ENCODE assay signal across 8 cellular contexts in the genomic region with DNA sequence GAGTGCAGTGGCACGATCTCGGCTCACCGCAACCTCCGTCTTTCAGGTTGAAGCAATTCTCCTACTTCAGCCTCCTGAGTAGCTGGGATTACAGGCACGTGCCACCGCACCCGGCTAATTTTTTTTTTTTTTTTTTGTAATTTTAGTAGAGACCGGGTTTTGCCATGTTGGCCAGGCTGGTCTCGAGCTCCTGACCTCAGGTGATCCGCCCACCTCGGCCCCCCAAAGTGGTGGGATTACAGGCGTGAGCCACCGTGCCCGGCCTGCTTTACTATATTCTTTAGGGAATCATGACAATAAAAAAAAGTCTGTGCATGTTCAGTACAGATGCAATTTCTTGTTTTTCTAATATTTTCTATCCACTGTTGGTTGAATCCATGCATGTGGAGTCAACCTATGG. TPM values are rescaled to one million over a fixed set of nuclear protein-coding genes. Genes with fewer than 3 reads are reported as not detected.
A peak's percentile ranks its signal among the peaks of the same experiment; 100 is the strongest.
DNase-seq lines count a peak whose midpoint lies in the region; ATAC-seq, FAIRE-seq and TF ChIP-seq lines count a peak whose summit lies in the region.
"Not testable (repeated sequence)": the region's sequence is repeated elsewhere in the genome, so short reads cannot be mapped to it uniquely, and the experiment has no call there.
"Had no signal": no experiment of that assay in that cellular context is flagged by ENCODE, and none has a peak within 500 bp of the region (broad histone marks: within the 10 kb centered on the region; RNA-seq: fewer than 3 reads in every experiment).

No MANE protein-coding gene starts in this region.

- not testable (repeated sequence) for H3K4me1 ChIP-seq in GM23338 (ENCODE audit: insufficient read depth); astrocyte (ENCODE audit: insufficient read depth, low read length); right cardiac atrium (ENCODE audit: control insufficient read depth, insufficient read depth, low read length)

- not testable (repeated sequence) for H3K9me3 Mint-ChIP-seq in GM23338; astrocyte (ENCODE audit: unreplicated experiment); neural crest cell

- not testable (repeated sequence) for H3K9me2 ChIP-seq in GM23338 (ENCODE audit: insufficient read depth)

- not testable (repeated sequence) for TF ChIP-seq CTCF in GM23338 (conservative IDR thresholded peaks at IDR 0.05; ENCODE audit: low read depth in 2 of 2); astrocyte (IDR thresholded peaks at IDR 0.05; ENCODE audit: insufficient read depth, low read depth, low read length); neural crest cell (conservative IDR thresholded peaks at IDR 0.05)

- H3K9ac ChIP-seq in astrocyte (ENCODE audit: low read length) = not testable (repeated sequence)

- H4K20me1 ChIP-seq in GM23338 (replicated peaks; ENCODE audit: insufficient read depth) (peaks cover 24% of the 10 kb centered on the region), astrocyte (ENCODE audit: insufficient read depth, low read length) (peaks cover 52% of the 10 kb centered on the region)

- not testable (repeated sequence) for H3K27me3 Mint-ChIP-seq in GM23338 (ENCODE audit: insufficient read depth, low read depth, poor library complexity); T-helper 17 cell; astrocyte (ENCODE audit: low read depth, unreplicated experiment); neural crest cell (ENCODE audit: low read depth)

- not testable (repeated sequence) for H3K27ac ChIP-seq in GM23338 (ENCODE audit: low read depth); astrocyte (ENCODE audit: low read depth, low read length); right cardiac atrium (ENCODE audit: low read length)

- not testable (repeated sequence) for H2AFZ ChIP-seq in GM23338; astrocyte (ENCODE audit: low read depth, low read length)

- not testable (repeated sequence) for DNase-seq in GM23338 (ENCODE audit: low spot score); T-helper 17 cell; astrocyte (ENCODE audit: low read depth); neural crest cell (ENCODE audit: low read depth, low spot score)
- peak in 2 of 3 donors; percentile 35 to 37 for DNase-seq in right cardiac atrium

- not testable (repeated sequence) for FAIRE-seq in astrocyte (lab: Jason Lieb, UNC)

- not testable (repeated sequence) for H3K27me3 ChIP-seq in GM23338 (ENCODE audit: insufficient read depth); astrocyte (ENCODE audit: insufficient read depth, low read length); right cardiac atrium (ENCODE audit: control insufficient read depth, insufficient read depth)

- not testable (repeated sequence) for H3K36me3 ChIP-seq in GM23338 (ENCODE audit: insufficient read depth); astrocyte (ENCODE audit: insufficient read depth, low read length)

- not testable (repeated sequence) for H3K36me3 Mint-ChIP-seq in GM23338 (ENCODE audit: low read depth); T-helper 17 cell (ENCODE audit: low read depth); astrocyte (ENCODE audit: low read depth, unreplicated experiment); neural crest cell (ENCODE audit: low read depth)

- H3K4me3 ChIP-seq in GM23338; astrocyte (ENCODE audit: insufficient read depth, low read depth, low read length); right cardiac atrium (ENCODE audit: low read length): not testable (repeated sequence)

- H3K4me1 Mint-ChIP-seq in GM23338 = not testable (repeated sequence)
- H3K4me1 Mint-ChIP-seq in T-helper 17 cell = peaks cover 24% of the 10 kb centered on the region
- H3K4me1 Mint-ChIP-seq in astrocyte (ENCODE audit: low read depth, unreplicated experiment) = peaks cover 11% of the 10 kb centered on the region
- H3K4me1 Mint-ChIP-seq in neural crest cell = peaks cover 17% of the 10 kb centered on the region

- not testable (repeated sequence) for H3K9me3 ChIP-seq in T-helper 17 cell (ENCODE audit: control insufficient read depth, low read length, poor library complexity, severe bottlenecking); astrocyte (ENCODE audit: insufficient read depth, low read depth, low read length); right cardiac atrium (ENCODE audit: control insufficient read depth, low read length)

- ATAC-seq in GM23338, T-helper 17 cell, right cardiac atrium: not testable (repeated sequence)

- H3K4me3 Mint-ChIP-seq in GM23338; T-helper 17 cell; astrocyte (ENCODE audit: unreplicated experiment); neural crest cell: not testable (repeated sequence)

- H3K27ac Mint-ChIP-seq in GM23338 (peak overlapping the region; percentile 75), T-helper 17 cell (peak overlapping the region; percentile 60), astrocyte (ENCODE audit: unreplicated experiment) (peak overlapping the region; percentile 12), neural crest cell (ENCODE audit: unreplicated experiment) (peak overlapping the region; percentile 72)

- intact Hi-C loops in right cardiac atrium (cut with DNase I) = not testable (repeated sequence)

- 89% methylated on average over 14 of the region's 14 CpGs for WGBS in right cardiac atrium

- H3K79me2 ChIP-seq in GM23338 (replicated peaks; ENCODE audit: insufficient read depth) (peaks cover 62% of the 10 kb centered on the region), astrocyte (ENCODE audit: insufficient read depth, low read length) (peaks cover 61% of the 10 kb centered on the region)

- H3F3A ChIP-seq in GM23338 (replicated peaks; ENCODE audit: low read depth) = not testable (repeated sequence)

- H3K4me2 ChIP-seq in GM23338; astrocyte (ENCODE audit: low read length): not testable (repeated sequence)

RNA-seq across cellular contexts. Expression of a gene that starts 6.0 kb away (rescaled TPM):
- total RNA-seq in GM23338 (2014; rRNA removed; shearing (Covaris generic)) = 24.9 and 25.8 TPM in 2 replicates
- polyA plus RNA-seq in GM23338 (2016; fragmentation: Nextera tagmentation; extraction: Ambion mirVana) = 13.1 and 19.3 TPM in 2 replicates
- total RNA-seq in T-helper 17 cell = 10 to 100 TPM; 65.5 to 69.7 TPM
- total RNA-seq in astrocyte = 48.1 and 50.5 TPM in 2 replicates
- 10 to 100 TPM; 35.7 to 44.9 (median 37.8) TPM for total RNA-seq in right cardiac atrium
- 18.0 TPM for polyA plus RNA-seq in right cardiac atrium
- 34.2 and 37.5 TPM in 2 replicates for total RNA-seq in neural crest cell

RNA-seq across cellular contexts. Expression of a gene that starts 12.6 kb away (rescaled TPM):
- 0.31 TPM in 1 of 2 replicates, not detected in the other for total RNA-seq in GM23338 (2014; rRNA removed; shearing (Covaris generic))
- polyA plus RNA-seq in GM23338 (2016; fragmentation: Nextera tagmentation; extraction: Ambion mirVana) = 7.5 and 10.1 TPM in 2 replicates
- total RNA-seq in T-helper 17 cell = under 1 TPM; 0.23 to 0.75 TPM
- not detected in 2 replicates for total RNA-seq in astrocyte
- not detected for total RNA-seq in right cardiac atrium
- polyA plus RNA-seq in right cardiac atrium = 0.27 TPM
- not detected in 2 replicates for total RNA-seq in neural crest cell
- total RNA-seq: A673 had no signal
- polyA plus RNA-seq: AG04450, BJ had no signal

RNA-seq across cellular contexts. Expression of a gene that starts 23.6 kb away (rescaled TPM):
- total RNA-seq in GM23338 (2014; rRNA removed; shearing (Covaris generic)) = 62.1 and 68.1 TPM in 2 replicates
- polyA plus RNA-seq in GM23338 (2016; fragmentation: Nextera tagmentation; extraction: Ambion mirVana) = 12.2 and 20.2 TPM in 2 replicates
- total RNA-seq in T-helper 17 cell = 100 to 1,000 TPM; 189 to 206 TPM
- total RNA-seq in astrocyte = 24.9 and 32.3 TPM in 2 replicates
- total RNA-seq in right cardiac atrium = 10 to 100 TPM; 10.6 to 16.5 (median 14.4) TPM
- 12.1 TPM for polyA plus RNA-seq in right cardiac atrium
- total RNA-seq in neural crest cell = 50.9 and 58.3 TPM in 2 replicates

RNA-seq across cellular contexts. Expression of a gene that starts 30.0 kb away (rescaled TPM):
- total RNA-seq in GM23338 (2014; rRNA removed; shearing (Covaris generic)) = 98.2 and 109 TPM in 2 replicates
- polyA plus RNA-seq in GM23338 (2016; fragmentation: Nextera tagmentation; extraction: Ambion mirVana) (154 and 162 TPM in 2 replicates), right cardiac atrium (206 TPM)
- total RNA-seq in T-helper 17 cell (100 to 1,000 TPM; 188 to 189 TPM), astrocyte (311 TPM in 2 replicates), right cardiac atrium (100 to 1,000 TPM; 153 to 180 (median 179) TPM), neural crest cell (154 and 159 TPM in 2 replicates)

Comparison
In these comparisons a context has a peak if more than half of its experiments do, and no peak if none do; other contexts are left out.
1. H3K27ac Mint-ChIP-seq: peak in every context shown above with its lines; median percentile 75 in GM23338; 72 in neural crest cell; 60 in T-helper 17 cell; 12 in astrocyte.